In the genomic region with DNA sequence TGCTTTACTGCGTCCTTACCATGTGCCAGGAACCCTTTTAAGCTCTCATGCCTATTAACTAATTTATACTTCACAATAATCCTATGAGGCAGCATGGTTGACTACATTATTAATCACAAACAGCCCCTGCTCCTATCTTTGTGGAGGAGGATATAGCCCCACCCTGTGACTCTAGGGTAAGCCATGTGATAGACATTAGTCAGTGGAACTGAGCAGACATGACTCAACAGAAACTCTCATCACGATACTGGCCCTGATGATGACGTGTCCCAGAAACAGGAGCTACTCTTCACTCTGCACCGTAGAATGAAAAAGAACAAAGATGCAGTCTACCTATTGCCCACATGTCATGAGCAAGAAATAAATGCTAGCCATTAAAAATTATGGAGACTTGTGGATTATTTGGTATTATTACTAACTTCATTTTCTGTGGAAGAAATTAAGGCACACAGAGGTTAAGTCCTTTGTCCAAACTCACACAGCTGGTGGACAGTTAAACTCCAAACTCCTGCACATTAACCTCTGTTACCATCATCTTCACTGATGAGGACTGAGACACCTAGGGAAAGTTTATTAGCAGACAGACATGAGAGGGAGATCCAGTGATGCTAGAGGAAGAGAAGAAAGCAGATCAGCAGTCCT, we compare ENCODE assay signal across 11 cellular contexts. TPM values are rescaled to one million over a fixed set of nuclear protein-coding genes. Genes with fewer than 3 reads are reported as not detected.
A peak's percentile ranks its signal among the peaks of the same experiment; 100 is the strongest.
DNase-seq lines count a peak whose midpoint lies in the region; ATAC-seq, FAIRE-seq and TF ChIP-seq lines count a peak whose summit lies in the region.
"Had no signal": no experiment of that assay in that cellular context is flagged by ENCODE, and none has a peak within 500 bp of the region (broad histone marks: within the 10 kb centered on the region; RNA-seq: fewer than 3 reads in every experiment).

No MANE protein-coding gene starts in this region.

- no peak for TF ChIP-seq POLR2A in breast epithelium (IDR thresholded peaks at IDR 0.05)
- no peak for TF ChIP-seq POLR2A in gastrocnemius medialis (IDR thresholded peaks at IDR 0.05)

- in situ Hi-C loops in gastrocnemius medialis (cut with MboI; ENCODE audit: low sequenced_read_pairs in 4 of 4), result no loop called here

- H3K27me3 ChIP-seq in breast epithelium, result no peaks in the 10 kb centered on the region
- H3K27me3 ChIP-seq in gastrocnemius medialis, result no peaks in the 10 kb centered on the region

- H3K4me1 ChIP-seq in breast epithelium (no peaks in the 10 kb centered on the region), gastrocnemius medialis (no peaks in the 10 kb centered on the region)

- intact Hi-C loops in MCF 10A (cut with micrococcal nuclease), result loop anchor here (5.0 to 10.0 kb wide), 5 partner anchors 316 to 816 kb away; no protein-coding TSS in a partner anchor
- intact Hi-C loops in breast epithelium (cut with DNase I; ENCODE audit: low total_unique reads), result no loop called here
- intact Hi-C loops in gastrocnemius medialis (cut with DNase I; ENCODE audit: low total_unique reads), result no loop called here

- H3K27ac Mint-ChIP-seq in MCF 10A (ENCODE audit: low read depth, unreplicated experiment), result peak overlapping the region; percentile 91
- H3K27ac Mint-ChIP-seq: nephron had no signal

- DNase-seq in MCF 10A (ENCODE audit: unreplicated experiment), result peak; percentile 95
- no peak for DNase-seq in breast epithelium (ENCODE audit: low spot score in 2 of 2)
- DNase-seq in RCC 7860 (ENCODE audit: low spot score), result peak; percentile 93
- DNase-seq in fibroblast of mammary gland (ENCODE audit: low read depth), result peak; percentile 98
- DNase-seq in stimulated activated naive CD8-positive, alpha-beta T cell treated with anti-CD3 and anti-CD28 coated beads, Interleukin-15, Interleukin-2, amounts not matched to agents 100 U/mL and 50 U/mL, for 24 hours, result no peak
- no peak for DNase-seq in gastrocnemius medialis
- no peak for DNase-seq in NCI-H1436 treated with DMSO at 0.1 percent for 48 hours (lab: John Stamatoyannopoulos, UW)
- DNase-seq: DMS79 treated with DMSO at 0.1 percent for 48 hours had no signal

- H3K4me3 ChIP-seq in breast epithelium (no peak overlapping the region), fibroblast of mammary gland (ENCODE audit: control insufficient read depth, low read depth, low read length) (no peak overlapping the region), gastrocnemius medialis (no peak overlapping the region)

- BruUV-seq in MCF 10A (replicated peaks; lab: Mats Ljungman, UMichigan), result TSS peak; percentile 96

- H3K4me1 Mint-ChIP-seq in MCF 10A (ENCODE audit: insufficient read depth, unreplicated experiment), result peaks cover 18% of the 10 kb centered on the region
- H3K4me1 Mint-ChIP-seq: nephron had no signal

- CTCF ChIA-PET in MCF 10A (lab: Yijun Ruan, JAX), result interaction anchor here (0.5 to 6.9 kb wide), 14 partner anchors 8 to 1025 kb away, joined by 3 to 99 read pairs (median 4); no protein-coding TSS in a partner anchor

- H3K4me3 Mint-ChIP-seq in MCF 10A (ENCODE audit: unreplicated experiment), result no peak overlapping the region
- H3K4me3 Mint-ChIP-seq: brain, nephron had no signal

- H3K27me3 Mint-ChIP-seq in MCF 10A (ENCODE audit: insufficient read depth, unreplicated experiment), result no peaks in the 10 kb centered on the region
- H3K27me3 Mint-ChIP-seq: brain had no signal

- peak; percentile 95 for FAIRE-seq in RCC 7860 (lab: Jason Lieb, UNC)

- H3K9me3 ChIP-seq in breast epithelium, result no peaks in the 10 kb centered on the region
- no peaks in the 10 kb centered on the region for H3K9me3 ChIP-seq in gastrocnemius medialis

- no peaks in the 10 kb centered on the region for H3K36me3 ChIP-seq in breast epithelium
- no peaks in the 10 kb centered on the region for H3K36me3 ChIP-seq in gastrocnemius medialis

- no peaks in the 10 kb centered on the region for H3K9me3 Mint-ChIP-seq in MCF 10A (ENCODE audit: unreplicated experiment)
- H3K9me3 Mint-ChIP-seq: brain, nephron had no signal

- H3K36me3 Mint-ChIP-seq in MCF 10A (ENCODE audit: insufficient read depth, unreplicated experiment), result peaks cover 7% of the 10 kb centered on the region
- H3K36me3 Mint-ChIP-seq: brain had no signal

- H3K27ac ChIP-seq in breast epithelium, result no peak overlapping the region
- H3K27ac ChIP-seq in gastrocnemius medialis, result no peak overlapping the region

- POLR2A ChIA-PET in MCF 10A (lab: Yijun Ruan, JAX), result interaction anchor here (0.6 to 1.3 kb wide), 4 partner anchors 12 to 57 kb away, joined by 3 read pairs; no protein-coding TSS in a partner anchor

- TF ChIP-seq CTCF in MCF 10A (IDR thresholded peaks at IDR 0.05; ENCODE audit: unreplicated experiment) (no peak), breast epithelium (IDR thresholded peaks at IDR 0.05) (no peak), fibroblast of mammary gland (conservative IDR thresholded peaks at IDR 0.05; ENCODE audit: control insufficient read depth, insufficient read depth, low read depth, low read length) (no peak), gastrocnemius medialis (IDR thresholded peaks at IDR 0.05 in 4 of 5, conservative IDR thresholded peaks at IDR 0.05 in 1 of 5) (no peak)

- ATAC-seq in stimulated activated naive CD8-positive, alpha-beta T cell treated with anti-CD3 and anti-CD28 coated beads, Interleukin-15, Interleukin-2, amounts not matched to agents 100 U/mL and 50 U/mL, for 24 hours, result peak; percentile 87
- ATAC-seq in HG03135 (IDR thresholded peaks at IDR 0.05; ENCODE audit: unreplicated experiment) (no peak), gastrocnemius medialis (no peak)

RNA-seq across cellular contexts. Expression of gene CFAP20DC, which starts 51.2 kb away (rescaled TPM):
- total RNA-seq in MCF 10A (2022) (1.1 and 1.5 TPM in 2 replicates), breast epithelium (1 to 10 TPM in 2 of 3 donors, under 1 TPM in 1; 0.44 to 3.3 (median 2.4) TPM), gastrocnemius medialis (not detected)

Comparison
In these comparisons a context has a peak if more than half of its experiments do, and no peak if none do; other contexts are left out.
1. DNase-seq: peak in MCF 10A (single experiment), RCC 7860 (single experiment) and fibroblast of mammary gland (single experiment); none in breast epithelium (0 of 2), stimulated activated naive CD8-positive, alpha-beta T cell treated with anti-CD3 and anti-CD28 coated beads, Interleukin-15, Interleukin-2, amounts not matched to agents 100 U/mL and 50 U/mL, for 24 hours (single experiment), gastrocnemius medialis (0 of 2) and NCI-H1436 treated with DMSO at 0.1 percent for 48 hours (single experiment).